ENCODE assay signal across 26 cellular contexts in the genomic region with DNA sequence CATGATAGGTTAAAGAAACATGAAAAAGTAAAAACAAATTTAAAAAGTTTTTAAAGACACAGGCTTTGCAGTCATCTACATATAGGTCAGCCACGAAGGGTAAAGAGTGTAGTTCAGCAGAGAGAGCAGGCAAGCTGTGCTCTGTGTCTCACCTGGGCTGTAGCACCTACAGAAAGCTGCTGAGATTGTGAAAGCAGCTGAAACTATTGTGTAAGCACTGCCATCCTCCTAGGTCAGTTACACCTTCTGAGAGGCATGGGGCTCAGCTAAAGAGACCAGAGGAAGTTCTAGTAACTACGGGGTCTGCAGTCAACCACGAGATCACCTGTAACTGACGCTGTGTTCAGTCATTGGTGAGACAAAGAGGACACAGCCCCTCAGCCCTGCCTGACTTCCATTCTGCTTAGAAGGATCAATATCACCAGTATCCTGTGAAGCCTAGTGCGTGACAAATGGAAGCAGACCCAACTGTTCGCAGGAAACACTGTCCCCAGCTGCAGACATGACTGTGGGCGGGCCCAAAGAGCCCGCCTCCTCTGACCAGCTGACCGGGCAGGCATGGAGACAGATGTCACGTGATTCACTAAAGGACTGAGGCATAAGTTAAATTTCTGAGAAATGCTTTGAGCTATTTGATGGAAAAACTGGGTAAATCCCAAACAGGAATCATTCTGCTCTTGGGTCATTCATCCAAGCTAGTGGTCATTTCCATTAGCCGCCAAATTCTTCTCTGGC.
"Had no signal": no experiment of that assay in that cellular context is flagged by ENCODE, and none has a peak within 500 bp of the region (broad histone marks: within the 10 kb centered on the region; RNA-seq: fewer than 3 reads in every experiment).

No MANE protein-coding gene starts in this region.

- H3K4me1 Mint-ChIP-seq: activated CD4-positive, alpha-beta T cell treated with anti-CD3 and anti-CD28 coated beads, Interleukin-2, amount 10 ng/mL, durations not matched to agents 24 days and 14 days had no signal

- H3K4me3 Mint-ChIP-seq: activated CD4-positive, alpha-beta memory T cell treated with anti-CD3 and anti-CD28 coated beads for 36 hours; activated CD4-positive, alpha-beta T cell treated with anti-CD3 and anti-CD28 coated beads, Interleukin-2, amount 10 ng/mL, durations not matched to agents 24 days and 14 days; activated naive CD4-positive, alpha-beta T cell treated with anti-CD3 and anti-CD28 coated beads for 36 hours; activated naive CD8-positive, alpha-beta T cell treated with anti-CD3 and anti-CD28 coated beads, Interleukin-2, amount 10 ng/mL, durations not matched to agents 7 days and 5 days; activated T-helper 1 cell treated with anti-CD3 and anti-CD28 coated beads, Interleukin-12 subunit alpha, Interleukin-12 subunit beta, Interleukin-2, Interleukin-4 antibody, amounts not matched to agents 30 ng/mL and 10 ng/mL and 1 ng/mL, durations not matched to agents 14 hours and 24 hours and 36 hours; brain; naive B cell; nephron progenitor cell had no signal

- DNase-seq: activated CD4-positive, alpha-beta memory T cell treated with anti-CD3 and anti-CD28 coated beads for 36 hours; activated CD4-positive, alpha-beta T cell treated with anti-CD3 and anti-CD28 coated beads, Interleukin-2, amount 10 ng/mL, durations not matched to agents 24 days and 14 days; activated CD4-positive, CD25-positive, alpha-beta regulatory T cell treated with anti-CD3 and anti-CD28 coated beads, Interleukin-2, amount 50 U/mL, for 72 hours; activated CD8-positive, alpha-beta memory T cell treated with anti-CD3 and anti-CD28 coated beads, Interleukin-2, amount 50 U/mL, for 4 hours; activated effector memory CD4-positive, alpha-beta T cell treated with anti-CD3 and anti-CD28 coated beads, Interleukin-2, amount 50 U/mL, for 16 hours; activated naive CD4-positive, alpha-beta T cell treated with anti-CD3 and anti-CD28 coated beads for 36 hours; activated naive CD8-positive, alpha-beta T cell treated with anti-CD3 and anti-CD28 coated beads, Interleukin-2, amount 10 ng/mL, durations not matched to agents 7 days and 5 days; activated T-cell treated with anti-CD3 and anti-CD28 coated beads, Interleukin-2, amount 50 U/mL, for 1 hour; cerebellar nuclear complex; colonic mucosa; dorsolateral prefrontal cortex; effector memory CD4-positive, alpha-beta T cell; left ventricle myocardium superior; naive B cell; nephron progenitor cell; nucleus accumbens; spleen; stimulated activated naive CD4-positive, alpha-beta T cell; T-helper 9 cell; tibial artery; upper lobe of right lung; WERI-Rb-1 had no signal

- H3K27me3 Mint-ChIP-seq: activated naive CD8-positive, alpha-beta T cell treated with anti-CD3 and anti-CD28 coated beads, Interleukin-2, amount 10 ng/mL, durations not matched to agents 7 days and 5 days had no signal

- H3K27ac Mint-ChIP-seq: activated CD4-positive, alpha-beta memory T cell treated with anti-CD3 and anti-CD28 coated beads for 36 hours; activated CD4-positive, alpha-beta T cell treated with anti-CD3 and anti-CD28 coated beads, Interleukin-2, amount 10 ng/mL, durations not matched to agents 24 days and 14 days; activated naive CD4-positive, alpha-beta T cell treated with anti-CD3 and anti-CD28 coated beads for 36 hours; activated naive CD8-positive, alpha-beta T cell treated with anti-CD3 and anti-CD28 coated beads, Interleukin-2, amount 10 ng/mL, durations not matched to agents 7 days and 5 days; activated T-helper 1 cell treated with anti-CD3 and anti-CD28 coated beads, Interleukin-12 subunit alpha, Interleukin-12 subunit beta, Interleukin-2, Interleukin-4 antibody, amounts not matched to agents 30 ng/mL and 10 ng/mL and 1 ng/mL, durations not matched to agents 14 hours and 24 hours and 36 hours; nephron progenitor cell had no signal

- H3K9me3 Mint-ChIP-seq: activated CD4-positive, alpha-beta memory T cell treated with anti-CD3 and anti-CD28 coated beads for 36 hours; activated CD4-positive, alpha-beta T cell treated with anti-CD3 and anti-CD28 coated beads, Interleukin-2, amount 10 ng/mL, durations not matched to agents 24 days and 14 days; activated naive CD4-positive, alpha-beta T cell treated with anti-CD3 and anti-CD28 coated beads for 36 hours; activated naive CD8-positive, alpha-beta T cell treated with anti-CD3 and anti-CD28 coated beads, Interleukin-2, amount 10 ng/mL, durations not matched to agents 7 days and 5 days; activated T-helper 1 cell treated with anti-CD3 and anti-CD28 coated beads, Interleukin-12 subunit alpha, Interleukin-12 subunit beta, Interleukin-2, Interleukin-4 antibody, amounts not matched to agents 30 ng/mL and 10 ng/mL and 1 ng/mL, durations not matched to agents 14 hours and 24 hours and 36 hours; naive B cell; nephron progenitor cell had no signal

- H3K36me3 Mint-ChIP-seq: activated CD4-positive, alpha-beta memory T cell treated with anti-CD3 and anti-CD28 coated beads for 36 hours; activated naive CD8-positive, alpha-beta T cell treated with anti-CD3 and anti-CD28 coated beads, Interleukin-2, amount 10 ng/mL, durations not matched to agents 7 days and 5 days; naive B cell had no signal

- ATAC-seq: left ventricle myocardium superior, pancreas, psoas muscle, upper lobe of right lung had no signal
